Comparison of ENCODE assay signal across 28 cellular contexts in genomic region chr14:97290065-97290464, GRCh38.
"Had no signal": no experiment of that assay in that cellular context is flagged by ENCODE, and none has a peak within 500 bp of the region (broad histone marks: within the 10 kb centered on the region; RNA-seq: fewer than 3 reads in every experiment).

No MANE protein-coding gene starts in this region.

- ATAC-seq: activated CD4-positive, CD25-positive, alpha-beta regulatory T cell treated with anti-CD3 and anti-CD28 coated beads, Interleukin-2, amount 50 U/mL, for 24 hours; activated T-cell treated with anti-CD3 and anti-CD28 coated beads, Interleukin-2, amount 50 U/mL, for 72 hours; left ventricle myocardium superior; pancreas; right cardiac atrium; T-cell; upper lobe of right lung had no signal

- H3K36me3 ChIP-seq: adrenal gland, ascending aorta, brain microvascular endothelial cell, esophagus muscularis mucosa, neutrophil, pancreas, upper lobe of right lung had no signal

- DNase-seq: activated CD4-positive, alpha-beta T cell treated with anti-CD3 and anti-CD28 coated beads, Interleukin-2, amount 10 ng/mL, durations not matched to agents 7 days and 5 days; activated effector memory CD4-positive, alpha-beta T cell treated with anti-CD3 and anti-CD28 coated beads, Interleukin-2, amount 50 U/mL, for 16 hours; activated T-cell treated with anti-CD3 and anti-CD28 coated beads, Interleukin-2, amount 50 U/mL, for 72 hours; adrenal gland; brain microvascular endothelial cell; central memory CD4-positive, alpha-beta T cell; glutamatergic neuron; left ventricle myocardium superior; mammary epithelial cell; midbrain; pancreas; right cardiac atrium; stimulated activated CD4-positive, alpha-beta T cell treated with anti-CD3 and anti-CD28 coated beads, Interleukin-2, amount 100 ng/mL, for 24 hours; stimulated activated naive CD4-positive, alpha-beta T cell; T-cell; upper lobe of right lung had no signal

- H3K9me3 ChIP-seq: adrenal gland, ascending aorta, esophagus muscularis mucosa, neutrophil, pancreas, upper lobe of right lung had no signal

- H3K4me1 Mint-ChIP-seq: nephron had no signal

- H3K4me3 ChIP-seq: adrenal gland, ascending aorta, esophagus muscularis mucosa, hepatocyte, pancreas, upper lobe of right lung had no signal

- H3K9me3 Mint-ChIP-seq: activated CD4-positive, alpha-beta T cell treated with anti-CD3 and anti-CD28 coated beads, Interleukin-2, amount 10 ng/mL, durations not matched to agents 7 days and 5 days; activated naive CD4-positive, alpha-beta T cell treated with anti-CD3 and anti-CD28 coated beads, Interleukin-2, amount 50 U/mL, for 24 hours; nephron; T-cell; T-helper 2 cell treated with Interferon-gamma antibody and Interleukin-4, amounts not matched to agents 5 μg/mL and 100 μg/mL, for 36 hours had no signal

- H3K4me2 ChIP-seq: hepatocyte had no signal

- H3K27ac ChIP-seq: adrenal gland, ascending aorta, brain microvascular endothelial cell, esophagus muscularis mucosa, hepatocyte, neutrophil, pancreas, upper lobe of right lung, VCaP had no signal

- H3K27ac Mint-ChIP-seq: activated CD4-positive, alpha-beta T cell treated with anti-CD3 and anti-CD28 coated beads, Interleukin-2, amount 10 ng/mL, durations not matched to agents 7 days and 5 days; activated naive CD4-positive, alpha-beta T cell treated with anti-CD3 and anti-CD28 coated beads, Interleukin-2, amount 50 U/mL, for 24 hours; activated T-cell treated with anti-CD3 and anti-CD28 coated beads, Interleukin-2, amount 50 U/mL, for 72 hours; nephron; T-helper 2 cell treated with Interferon-gamma antibody and Interleukin-4, amounts not matched to agents 5 μg/mL and 100 μg/mL, for 36 hours had no signal

- FAIRE-seq: colon, frontal cortex, islet of Langerhans, pancreas had no signal

- H3K27me3 ChIP-seq: ascending aorta, brain microvascular endothelial cell, hepatocyte had no signal

- H3K79me2 ChIP-seq: hepatocyte had no signal

- H3K36me3 Mint-ChIP-seq: activated naive CD4-positive, alpha-beta T cell treated with anti-CD3 and anti-CD28 coated beads, Interleukin-2, amount 50 U/mL, for 24 hours; T-cell had no signal

- H3K4me3 Mint-ChIP-seq: activated CD4-positive, alpha-beta T cell treated with anti-CD3 and anti-CD28 coated beads, Interleukin-2, amount 10 ng/mL, durations not matched to agents 7 days and 5 days; activated naive CD4-positive, alpha-beta T cell treated with anti-CD3 and anti-CD28 coated beads, Interleukin-2, amount 50 U/mL, for 24 hours; activated T-cell treated with anti-CD3 and anti-CD28 coated beads, Interleukin-2, amount 50 U/mL, for 72 hours; nephron; T-cell; T-helper 2 cell treated with Interferon-gamma antibody and Interleukin-4, amounts not matched to agents 5 μg/mL and 100 μg/mL, for 36 hours had no signal

- H3K4me1 ChIP-seq: adrenal gland, ascending aorta, pancreas, upper lobe of right lung had no signal

- H2AFZ ChIP-seq: hepatocyte had no signal
